In the genomic region with DNA sequence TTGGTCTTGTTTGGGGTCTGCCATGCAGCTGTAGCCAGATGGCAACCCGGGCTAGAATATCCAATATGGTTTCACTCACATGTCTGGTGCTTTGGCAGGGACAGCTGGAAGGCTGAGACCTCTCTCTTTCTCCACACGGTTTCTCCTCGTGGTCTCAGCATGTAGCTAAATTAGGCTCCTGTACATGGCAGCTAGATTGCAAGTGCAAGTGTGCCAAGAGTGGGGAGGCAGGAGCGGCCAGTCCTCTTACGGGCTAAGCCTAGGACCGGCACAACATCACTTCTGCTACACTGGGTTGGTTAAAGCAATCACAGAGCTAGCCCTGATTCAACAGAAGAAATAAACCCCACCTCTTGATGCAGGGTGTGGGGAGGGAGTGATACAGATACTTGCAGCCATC, we compare ENCODE assay signal across 16 cellular contexts. TPM values are rescaled to one million over a fixed set of nuclear protein-coding genes. Genes with fewer than 3 reads are reported as not detected.
DNase-seq lines count a peak whose midpoint lies in the region; ATAC-seq and TF ChIP-seq lines count a peak whose summit lies in the region.
"Had no signal": no experiment of that assay in that cellular context is flagged by ENCODE, and none has a peak within 500 bp of the region (broad histone marks: within the 10 kb centered on the region; RNA-seq: fewer than 3 reads in every experiment).

No MANE protein-coding gene starts in this region.

- ATAC-seq in left ventricle myocardium superior (peak; percentile 97), PC-3 (no peak)
- ATAC-seq: HepG2 had no signal

- peaks cover 5% of the 10 kb centered on the region for H3K4me1 Mint-ChIP-seq in glutamatergic neuron (ENCODE audit: low read depth, unreplicated experiment)
- H3K4me1 Mint-ChIP-seq in progenitor cell of endocrine pancreas (ENCODE audit: low read depth): no peaks in the 10 kb centered on the region
- H3K4me1 Mint-ChIP-seq in CD14-positive monocyte: no peaks in the 10 kb centered on the region
- H3K4me1 Mint-ChIP-seq: H9 had no signal

- H3K27ac Mint-ChIP-seq in glutamatergic neuron (ENCODE audit: unreplicated experiment): peak overlapping the region; percentile 41
- H3K27ac Mint-ChIP-seq in progenitor cell of endocrine pancreas: no peak overlapping the region
- no peak overlapping the region for H3K27ac Mint-ChIP-seq in CD14-positive monocyte
- H3K27ac Mint-ChIP-seq: H9 had no signal

- H3K4me3 ChIP-seq in PC-3 (ENCODE audit: low read length): no peak overlapping the region

- intact Hi-C loops in left ventricle myocardium superior (cut with micrococcal nuclease) (no loop called here), PC-3 (cut with micrococcal nuclease) (no loop called here), CD14-positive monocyte (cut with micrococcal nuclease) (no loop called here)

- H3K9me3 ChIP-seq in PC-3 (ENCODE audit: low read length): no peaks in the 10 kb centered on the region

- H3K79me2 ChIP-seq in PC-3 (ENCODE audit: low read length): no peaks in the 10 kb centered on the region

- 0 out of 2 replicates have a peak, but pooled peaks cover 3% of the 10 kb centered on the region for H3K4me1 ChIP-seq in PC-3 (ENCODE audit: insufficient read depth, low read length)

- no TSS peak for BruUV-seq in PC-3 (replicated peaks; lab: Mats Ljungman, UMichigan)

- H3K36me3 Mint-ChIP-seq in glutamatergic neuron (ENCODE audit: unreplicated experiment): peaks cover 13% of the 10 kb centered on the region
- peaks cover 2% of the 10 kb centered on the region for H3K36me3 Mint-ChIP-seq in progenitor cell of endocrine pancreas (ENCODE audit: insufficient read depth)
- H3K36me3 Mint-ChIP-seq in CD14-positive monocyte: no peaks in the 10 kb centered on the region

- peaks cover 13% of the 10 kb centered on the region for H3K9me3 Mint-ChIP-seq in glutamatergic neuron (ENCODE audit: unreplicated experiment)
- H3K9me3 Mint-ChIP-seq in progenitor cell of endocrine pancreas (ENCODE audit: low read depth): peaks cover 7% of the 10 kb centered on the region
- peaks cover 2 to 13% (median 7%) of the 10 kb centered on the region in 7 donors for H3K9me3 Mint-ChIP-seq in CD14-positive monocyte

- CTCF ChIA-PET in PC-3 (lab: Charles Lee): no interaction called here

- H3K27me3 Mint-ChIP-seq in glutamatergic neuron (ENCODE audit: unreplicated experiment) (peaks cover 5% of the 10 kb centered on the region), progenitor cell of endocrine pancreas (peaks cover 15% of the 10 kb centered on the region), CD14-positive monocyte (ENCODE audit: low read depth in 3 of 3) (peaks cover 1 to 2% (median 1%) of the 10 kb centered on the region in 3 donors)

- H3K4me2 ChIP-seq in PC-3 (ENCODE audit: low read length): no peak overlapping the region

- no peaks in the 10 kb centered on the region for H4K20me1 ChIP-seq in PC-3 (ENCODE audit: low read length)

- TF ChIP-seq CTCF in glutamatergic neuron (IDR thresholded peaks at IDR 0.05; ENCODE audit: partially characterized antibody, unreplicated experiment) (no peak), PC-3 (conservative IDR thresholded peaks at IDR 0.05; ENCODE audit: low read depth, low read length) (no peak), progenitor cell of endocrine pancreas (IDR thresholded peaks at IDR 0.05; ENCODE audit: unreplicated experiment) (no peak), CD14-positive monocyte (IDR thresholded peaks at IDR 0.05) (no peak)

- POLR2A ChIA-PET in PC-3 (lab: Charles Lee; ENCODE audit: unreplicated experiment): no interaction called here

- no peaks in the 10 kb centered on the region for H3K9me2 ChIP-seq in PC-3 (replicated peaks; ENCODE audit: low read length)

- H3K9ac ChIP-seq in PC-3 (ENCODE audit: low read length): no peak overlapping the region

- H3K27me3 ChIP-seq in PC-3 (ENCODE audit: low read length): no peaks in the 10 kb centered on the region

- H3K27ac ChIP-seq in PC-3 (ENCODE audit: low read length): no peak overlapping the region
- H3K27ac ChIP-seq: C4-2B, RWPE1 had no signal

- H3K4me3 Mint-ChIP-seq in glutamatergic neuron (ENCODE audit: unreplicated experiment) (no peak overlapping the region), progenitor cell of endocrine pancreas (ENCODE audit: low read depth) (no peak overlapping the region), CD14-positive monocyte (no peak overlapping the region)
- H3K4me3 Mint-ChIP-seq: H9 had no signal

- H3F3A ChIP-seq in PC-3 (ENCODE audit: low read length, unreplicated experiment): no peaks in the 10 kb centered on the region

- DNase-seq in NCI-H2171 (lab: John Stamatoyannopoulos, UW) (peak; percentile 40), glutamatergic neuron (no peak), left ventricle myocardium superior (peak; percentile 60), NCI-H345 (lab: John Stamatoyannopoulos, UW) (no peak), PC-3 (no peak), progenitor cell of endocrine pancreas (ENCODE audit: low spot score, unreplicated experiment) (no peak), CD14-positive monocyte (ENCODE audit: low spot score) (no peak)
- DNase-seq: AML-193, GF-D8, H9, KBM-7, NCI-H1105, NCI-H2227 treated with DMSO at 0.1 percent for 48 hours had no signal

- no peak overlapping the region for H2AFZ ChIP-seq in PC-3 (ENCODE audit: low read length)

- no peaks in the 10 kb centered on the region for H3K36me3 ChIP-seq in PC-3 (ENCODE audit: low read depth, low read length)

RNA-seq across cellular contexts. Expression of gene PDE1C, which starts 9.3 kb away (rescaled TPM):
- total RNA-seq in glutamatergic neuron (ENCODE audit: unreplicated experiment): 3.3 TPM
- 192 TPM for total RNA-seq in left ventricle myocardium superior
- total RNA-seq in PC-3 (2014; rRNA removed): 14.1 and 14.4 TPM in 2 replicates
- total RNA-seq in progenitor cell of endocrine pancreas: 1.0 and 1.7 TPM in 2 replicates
- not detected for polyA plus RNA-seq in CD14-positive monocyte
- total RNA-seq: HepG2 had no signal
- polyA plus RNA-seq: HepG2 had no signal

Comparison
In these comparisons a context has a peak if more than half of its experiments do, and no peak if none do; other contexts are left out.
1. DNase-seq: peak in NCI-H2171 (single experiment) and left ventricle myocardium superior (single experiment); none in glutamatergic neuron (single experiment), NCI-H345 (single experiment), PC-3 (single experiment), progenitor cell of endocrine pancreas (single experiment) and CD14-positive monocyte (single experiment).
2. RNA of gene PDE1C, which starts 9.3 kb away (total RNA-seq): 192 TPM in left ventricle myocardium superior (single experiment); 14.1 to 14.4 TPM in PC-3, 3.3 TPM in glutamatergic neuron (single experiment) and 1.0 to 1.7 TPM in progenitor cell of endocrine pancreas; every median in the first group is over 10 times any median in the second.